In genomic region chr10:126392068-126392467, GRCh38 we compare ENCODE assay signal across 21 cellular contexts. TPM values are rescaled to one million over a fixed set of nuclear protein-coding genes. Genes with fewer than 3 reads are reported as not detected.
A peak's percentile ranks its signal among the peaks of the same experiment; 100 is the strongest.
DNase-seq lines count a peak whose midpoint lies in the region; ATAC-seq lines count a peak whose summit lies in the region.
"Had no signal": no experiment of that assay in that cellular context is flagged by ENCODE, and none has a peak within 500 bp of the region (broad histone marks: within the 10 kb centered on the region; RNA-seq: fewer than 3 reads in every experiment).

No MANE protein-coding gene starts in this region.

- ATAC-seq in T-helper 17 cell = no peak
- peak; percentile 83 for ATAC-seq in stimulated activated effector memory CD8-positive, alpha-beta T cell treated with anti-CD3 and anti-CD28 coated beads, Interleukin-12 subunit alpha, Interleukin-12 subunit beta, amount 100 ng/mL, for 72 hours
- ATAC-seq in naive thymus-derived CD4-positive, alpha-beta T cell = no peak
- ATAC-seq in GM18868 (IDR thresholded peaks at IDR 0.05; ENCODE audit: unreplicated experiment) = no peak
- ATAC-seq in HG02678 (IDR thresholded peaks at IDR 0.05; ENCODE audit: unreplicated experiment) = no peak
- ATAC-seq: GM23338, SK-N-SH treated with all-trans-retinoic acid at 6 μM for 48 hours had no signal

- H3K4me3 ChIP-seq in mesodermal cell (ENCODE audit: extremely low read depth, insufficient read depth, low read length, poor library complexity, severe bottlenecking) = no peak overlapping the region
- no peak overlapping the region for H3K4me3 ChIP-seq in naive thymus-derived CD4-positive, alpha-beta T cell (ENCODE audit: low read length)
- H3K4me3 ChIP-seq: GM23338 had no signal

- DNase-seq in T-helper 17 cell (no peak), caudate nucleus (lab: John Stamatoyannopoulos, UW) (peak in 4 of 61 donors; percentile 17 to 64 (median 58))
- no peak for DNase-seq in stimulated activated effector memory CD8-positive, alpha-beta T cell treated with anti-CD3 and anti-CD28 coated beads, Interleukin-12 subunit alpha, Interleukin-12 subunit beta, amount 100 ng/mL, for 72 hours (ENCODE audit: low spot score in 2 of 2)
- DNase-seq in naive thymus-derived CD4-positive, alpha-beta T cell = no peak
- DNase-seq: COR-L47; DMS79; NCI-H1105; NCI-H2029 treated with DMSO at 0.1 percent for 48 hours; NCI-H226; NCI-H510A treated with DMSO at 0.1 percent for 48 hours; NCI-H748 treated with DMSO at 0.1 percent for 48 hours; NK-92 treated with Interleukin-12 subunit alpha and Interleukin-12 subunit beta, amount 100 ng/mL, for 24 hours; SIG-M5 had no signal

- H3K9me3 ChIP-seq in T-helper 17 cell (ENCODE audit: control insufficient read depth, low read length, poor library complexity, severe bottlenecking) (no peaks in the 10 kb centered on the region), mesodermal cell (ENCODE audit: control insufficient read depth, low read length) (peaks cover 19% of the 10 kb centered on the region)
- H3K9me3 ChIP-seq in naive thymus-derived CD4-positive, alpha-beta T cell (ENCODE audit: control insufficient read depth in 2 of 3, low read length in 3 of 3) = peaks cover 0 to 7% (median 0%) of the 10 kb centered on the region in 3 experiments

- H3K27ac ChIP-seq in caudate nucleus (ENCODE audit: low read depth, low read length) (peak overlapping the region; percentile 61), mesodermal cell (ENCODE audit: low read depth, low read length, severe bottlenecking) (peak overlapping the region; percentile 89)
- H3K27ac ChIP-seq in naive thymus-derived CD4-positive, alpha-beta T cell (ENCODE audit: low read depth, low read length) = no peak overlapping the region
- H3K27ac ChIP-seq: KMS-11 had no signal

- H3K27ac Mint-ChIP-seq in T-helper 17 cell = peak overlapping the region; percentile 17
- peak overlapping the region; percentile 92 for H3K27ac Mint-ChIP-seq in stimulated activated effector memory CD8-positive, alpha-beta T cell treated with anti-CD3 and anti-CD28 coated beads, Interleukin-12 subunit alpha, Interleukin-12 subunit beta, amount 100 ng/mL, for 72 hours
- no peak overlapping the region for H3K27ac Mint-ChIP-seq in naive thymus-derived CD4-positive, alpha-beta T cell
- H3K27ac Mint-ChIP-seq: B cell, CD14-positive monocyte, GM23338 had no signal

- 94 to 100% methylated on average over 3 to 5 of the region's 6 CpGs for WGBS in mesodermal cell (ENCODE audit: insufficient coverage in 2 of 2), 2 experiments

- H3K27me3 Mint-ChIP-seq in T-helper 17 cell = peaks cover 4% of the 10 kb centered on the region
- H3K27me3 Mint-ChIP-seq in naive thymus-derived CD4-positive, alpha-beta T cell = peaks cover 21 to 41% (median 24%) of the 10 kb centered on the region in 5 donors

- POLR2A ChIA-PET in naive thymus-derived CD4-positive, alpha-beta T cell (lab: Charles Lee) = no interaction called here

- no peaks in the 10 kb centered on the region for H3K27me3 ChIP-seq in naive thymus-derived CD4-positive, alpha-beta T cell (ENCODE audit: control insufficient read depth in 2 of 2, insufficient read depth in 2 of 2, low read length in 2 of 2)

- peak overlapping the region; percentile 5 for H3K4me3 Mint-ChIP-seq in T-helper 17 cell
- peak overlapping the region; percentile 55 for H3K4me3 Mint-ChIP-seq in stimulated activated effector memory CD8-positive, alpha-beta T cell treated with anti-CD3 and anti-CD28 coated beads, Interleukin-12 subunit alpha, Interleukin-12 subunit beta, amount 100 ng/mL, for 72 hours
- no peak overlapping the region for H3K4me3 Mint-ChIP-seq in naive thymus-derived CD4-positive, alpha-beta T cell
- H3K4me3 Mint-ChIP-seq: B cell, GM23338 had no signal

- no peaks in the 10 kb centered on the region for H3K36me3 ChIP-seq in mesodermal cell (ENCODE audit: control insufficient read depth, insufficient read depth, low read length)
- no peaks in the 10 kb centered on the region for H3K36me3 ChIP-seq in naive thymus-derived CD4-positive, alpha-beta T cell (ENCODE audit: control insufficient read depth in 2 of 3, insufficient read depth in 3 of 3, low read length in 3 of 3)

- intact Hi-C loops in naive thymus-derived CD4-positive, alpha-beta T cell (cut with micrococcal nuclease) = no loop called here

- H3K4me1 Mint-ChIP-seq in T-helper 17 cell = peaks cover 2% of the 10 kb centered on the region
- peaks cover 45% of the 10 kb centered on the region for H3K4me1 Mint-ChIP-seq in stimulated activated effector memory CD8-positive, alpha-beta T cell treated with anti-CD3 and anti-CD28 coated beads, Interleukin-12 subunit alpha, Interleukin-12 subunit beta, amount 100 ng/mL, for 72 hours
- peaks cover 2 to 5% (median 3%) of the 10 kb centered on the region in 7 donors for H3K4me1 Mint-ChIP-seq in naive thymus-derived CD4-positive, alpha-beta T cell

- H3K9me3 Mint-ChIP-seq in stimulated activated effector memory CD8-positive, alpha-beta T cell treated with anti-CD3 and anti-CD28 coated beads, Interleukin-12 subunit alpha, Interleukin-12 subunit beta, amount 100 ng/mL, for 72 hours = peaks cover 6% of the 10 kb centered on the region
- peaks cover 0 to 28% (median 9%) of the 10 kb centered on the region in 11 donors for H3K9me3 Mint-ChIP-seq in naive thymus-derived CD4-positive, alpha-beta T cell

- CTCF ChIA-PET in naive thymus-derived CD4-positive, alpha-beta T cell (lab: Charles Lee) = no interaction called here

- H3K36me3 Mint-ChIP-seq in T-helper 17 cell (ENCODE audit: low read depth) = no peaks in the 10 kb centered on the region
- peaks cover 10% of the 10 kb centered on the region for H3K36me3 Mint-ChIP-seq in stimulated activated effector memory CD8-positive, alpha-beta T cell treated with anti-CD3 and anti-CD28 coated beads, Interleukin-12 subunit alpha, Interleukin-12 subunit beta, amount 100 ng/mL, for 72 hours
- peaks cover 0 to 3% (median 0%) of the 10 kb centered on the region in 5 donors for H3K36me3 Mint-ChIP-seq in naive thymus-derived CD4-positive, alpha-beta T cell
- H3K36me3 Mint-ChIP-seq: CD14-positive monocyte had no signal

- peaks cover 16% of the 10 kb centered on the region for H3K4me1 ChIP-seq in mesodermal cell (ENCODE audit: control insufficient read depth, insufficient read depth, low read length, poor library complexity, severe bottlenecking)
- H3K4me1 ChIP-seq in naive thymus-derived CD4-positive, alpha-beta T cell (ENCODE audit: control insufficient read depth in 2 of 2, insufficient read depth in 2 of 2, low read length in 2 of 2) = no peaks in the 10 kb centered on the region

RNA-seq across cellular contexts. Expression of gene ADAM12, which starts 3.8 kb away (rescaled TPM):
- 10 to 100 TPM; 15.2 to 36.6 TPM for total RNA-seq in T-helper 17 cell
- 16.4 TPM for polyA plus RNA-seq in mesodermal cell (2013, experiment 1 of 2)
- polyA plus RNA-seq in mesodermal cell (2013, experiment 2 of 2) = 16.7 TPM
- 1 to 10 TPM in 1 of 5 experiments, under 1 TPM in 1, not detected in 3; 0.58 to 1.0 TPM for total RNA-seq in naive thymus-derived CD4-positive, alpha-beta T cell
- polyA plus RNA-seq in naive thymus-derived CD4-positive, alpha-beta T cell = not detected
- polyA plus RNA-seq: CD14-positive monocyte had no signal

Comparison
In these comparisons a context has a peak if more than half of its experiments do, and no peak if none do; other contexts are left out.
1. H3K27ac Mint-ChIP-seq: peak in T-helper 17 cell (single experiment) and stimulated activated effector memory CD8-positive, alpha-beta T cell treated with anti-CD3 and anti-CD28 coated beads, Interleukin-12 subunit alpha, Interleukin-12 subunit beta, amount 100 ng/mL, for 72 hours (single experiment); none in naive thymus-derived CD4-positive, alpha-beta T cell (0 of 9).
2. H3K4me3 Mint-ChIP-seq: peak in T-helper 17 cell (single experiment) and stimulated activated effector memory CD8-positive, alpha-beta T cell treated with anti-CD3 and anti-CD28 coated beads, Interleukin-12 subunit alpha, Interleukin-12 subunit beta, amount 100 ng/mL, for 72 hours (single experiment); none in naive thymus-derived CD4-positive, alpha-beta T cell (0 of 10).
3. RNA of gene ADAM12, which starts 3.8 kb away (total RNA-seq): 15.2 to 36.6 TPM in T-helper 17 cell; 0.58 to 1.0 TPM in naive thymus-derived CD4-positive, alpha-beta T cell; every median in the first group is over 4 times any median in the second.